In genomic region chr10:43210556-43210955, GRCh38 we compare ENCODE assay signal across 18 cellular contexts. TPM values are rescaled to one million over a fixed set of nuclear protein-coding genes. Genes with fewer than 3 reads are reported as not detected.
DNase-seq lines count a peak whose midpoint lies in the region; ATAC-seq lines count a peak whose summit lies in the region.
"Had no signal": no experiment of that assay in that cellular context is flagged by ENCODE, and none has a peak within 500 bp of the region (broad histone marks: within the 10 kb centered on the region; RNA-seq: fewer than 3 reads in every experiment).

No MANE protein-coding gene starts in this region.

- peaks cover 10% of the 10 kb centered on the region for H3K4me1 Mint-ChIP-seq in stimulated activated naive CD8-positive, alpha-beta T cell treated with anti-CD3 and anti-CD28 coated beads, Interleukin-15, amount 100 ng/mL, for 72 hours
- peaks cover 25% of the 10 kb centered on the region for H3K4me1 Mint-ChIP-seq in central memory CD8-positive, alpha-beta T cell
- H3K4me1 Mint-ChIP-seq: activated naive CD8-positive, alpha-beta T cell treated with anti-CD3 and anti-CD28 coated beads for 36 hours had no signal

- no peaks in the 10 kb centered on the region for H3K27me3 Mint-ChIP-seq in stimulated activated naive CD8-positive, alpha-beta T cell treated with anti-CD3 and anti-CD28 coated beads, Interleukin-15, amount 100 ng/mL, for 72 hours
- H3K27me3 Mint-ChIP-seq in central memory CD8-positive, alpha-beta T cell = no peaks in the 10 kb centered on the region
- H3K27me3 Mint-ChIP-seq: activated naive CD8-positive, alpha-beta T cell treated with anti-CD3 and anti-CD28 coated beads for 36 hours had no signal

- H3K27ac Mint-ChIP-seq in stimulated activated naive CD8-positive, alpha-beta T cell treated with anti-CD3 and anti-CD28 coated beads, Interleukin-15, amount 100 ng/mL, for 72 hours = no peak overlapping the region
- H3K27ac Mint-ChIP-seq in central memory CD8-positive, alpha-beta T cell (ENCODE audit: low read depth) = peak overlapping the region; percentile 41
- H3K27ac Mint-ChIP-seq: activated naive CD8-positive, alpha-beta T cell treated with anti-CD3 and anti-CD28 coated beads for 36 hours had no signal

- peak; percentile 8 for ATAC-seq in stimulated activated naive CD8-positive, alpha-beta T cell treated with anti-CD3 and anti-CD28 coated beads, Interleukin-15, amount 100 ng/mL, for 72 hours
- ATAC-seq in stimulated activated naive CD8-positive, alpha-beta T cell treated with anti-CD3 and anti-CD28 coated beads, Interleukin-15, Interleukin-2, amounts not matched to agents 100 U/mL and 50 U/mL, for 24 hours = no peak
- ATAC-seq in central memory CD8-positive, alpha-beta T cell (replicated peaks; ENCODE audit: extremely low read depth, poor library complexity, severe bottlenecking) = no peak
- ATAC-seq: activated T-cell treated with anti-CD3 and anti-CD28 coated beads, Interleukin-2, amount 50 U/mL, for 4 hours had no signal

- DNase-seq in stimulated activated naive CD8-positive, alpha-beta T cell treated with anti-CD3 and anti-CD28 coated beads, Interleukin-15, amount 100 ng/mL, for 72 hours = no peak
- no peak for DNase-seq in stimulated activated naive CD8-positive, alpha-beta T cell treated with anti-CD3 and anti-CD28 coated beads, Interleukin-15, Interleukin-2, amounts not matched to agents 100 U/mL and 50 U/mL, for 24 hours
- no peak for DNase-seq in central memory CD8-positive, alpha-beta T cell (ENCODE audit: low spot score in 2 of 2)
- DNase-seq in mesenteric fat pad (ENCODE audit: low spot score) (peak; percentile 82), EL (no peak), DMS153 treated with DMSO at 0.1 percent for 48 hours (lab: John Stamatoyannopoulos, UW; ENCODE audit: unreplicated experiment) (no peak), NCI-H510A treated with DMSO at 0.1 percent for 48 hours (lab: John Stamatoyannopoulos, UW) (no peak)
- DNase-seq: activated CD4-positive, alpha-beta T cell treated with anti-CD3 and anti-CD28 coated beads, Interleukin-2, amount 50 U/mL, for 4 hours; activated naive CD8-positive, alpha-beta T cell treated with anti-CD3 and anti-CD28 coated beads for 36 hours; activated T-cell treated with anti-CD3 and anti-CD28 coated beads, Interleukin-2, amount 50 U/mL, for 4 hours; colonic mucosa; DND-41; H7; NCI-H187 treated with DMSO at 0.1 percent for 48 hours; NCI-H226; SJCRH30; stimulated activated CD4-positive, alpha-beta T cell treated with anti-CD3 and anti-CD28 coated beads, Interleukin-2, amount 100 ng/mL, for 24 hours; stimulated activated naive CD4-positive, alpha-beta T cell treated with Interleukin-2 at 50 U/mL for 16 hours had no signal

- H3K4me3 Mint-ChIP-seq in stimulated activated naive CD8-positive, alpha-beta T cell treated with anti-CD3 and anti-CD28 coated beads, Interleukin-15, amount 100 ng/mL, for 72 hours = no peak overlapping the region
- H3K4me3 Mint-ChIP-seq in central memory CD8-positive, alpha-beta T cell = no peak overlapping the region
- H3K4me3 Mint-ChIP-seq: activated naive CD8-positive, alpha-beta T cell treated with anti-CD3 and anti-CD28 coated beads for 36 hours; activated T-cell treated with anti-CD3 and anti-CD28 coated beads, Interleukin-2, amount 50 U/mL, for 4 hours had no signal

- no peaks in the 10 kb centered on the region for H3K9me3 Mint-ChIP-seq in stimulated activated naive CD8-positive, alpha-beta T cell treated with anti-CD3 and anti-CD28 coated beads, Interleukin-15, amount 100 ng/mL, for 72 hours
- H3K9me3 Mint-ChIP-seq in central memory CD8-positive, alpha-beta T cell = no peaks in the 10 kb centered on the region
- H3K9me3 Mint-ChIP-seq: activated naive CD8-positive, alpha-beta T cell treated with anti-CD3 and anti-CD28 coated beads for 36 hours; activated T-cell treated with anti-CD3 and anti-CD28 coated beads, Interleukin-2, amount 50 U/mL, for 4 hours had no signal

- no peaks in the 10 kb centered on the region for H3K36me3 Mint-ChIP-seq in central memory CD8-positive, alpha-beta T cell (ENCODE audit: insufficient read depth)
- H3K36me3 Mint-ChIP-seq: activated naive CD8-positive, alpha-beta T cell treated with anti-CD3 and anti-CD28 coated beads for 36 hours had no signal

RNA-seq across cellular contexts. Expression of gene RASGEF1A, which starts 56.3 kb away (rescaled TPM):
- total RNA-seq in mesenteric fat pad = 1.8 TPM
- total RNA-seq: SJCRH30 had no signal
